Comparison of ENCODE assay signal across 21 cellular contexts in the genomic region with DNA sequence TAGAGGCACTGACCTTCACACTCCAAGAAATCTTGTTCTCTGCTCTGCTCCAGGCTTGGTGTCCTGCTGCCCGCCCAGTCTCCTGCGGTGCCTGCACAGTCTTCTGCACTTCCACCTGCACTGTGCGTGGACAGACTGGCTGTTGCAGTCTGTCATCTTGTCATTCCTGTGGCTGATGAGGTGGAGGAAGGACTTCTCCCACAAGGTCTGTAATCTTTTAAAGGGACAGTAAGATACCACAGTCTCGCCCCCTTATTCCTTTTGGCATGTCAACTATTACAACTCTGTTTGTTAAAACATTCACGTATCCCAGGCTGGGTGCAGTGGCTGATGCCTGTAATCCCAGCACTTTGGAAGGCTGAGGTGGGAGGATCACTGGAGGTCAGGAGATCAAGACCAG.
"Had no signal": no experiment of that assay in that cellular context is flagged by ENCODE, and none has a peak within 500 bp of the region (broad histone marks: within the 10 kb centered on the region; RNA-seq: fewer than 3 reads in every experiment).

No MANE protein-coding gene starts in this region.

- H3K4me1 ChIP-seq: tibial nerve, uterus had no signal

- H3K27ac ChIP-seq: epithelial cell of prostate, tibial nerve, uterus had no signal

- H3K4me3 ChIP-seq: lung, tibial nerve, uterus had no signal

- H3K27me3 ChIP-seq: tibial nerve, uterus had no signal

- H3K9me3 ChIP-seq: tibial nerve, uterus had no signal

- H3K36me3 ChIP-seq: tibial nerve, uterus had no signal

- FAIRE-seq: islet of Langerhans, TTC549 had no signal

- ATAC-seq: left lobe of liver had no signal

- DNase-seq: activated CD4-positive, alpha-beta memory T cell treated with anti-CD3 and anti-CD28 coated beads for 36 hours; activated CD4-positive, alpha-beta T cell treated with anti-CD3 and anti-CD28 coated beads for 4 hours; activated naive CD4-positive, alpha-beta T cell; activated naive CD8-positive, alpha-beta T cell treated with anti-CD3 and anti-CD28 coated beads for 36 hours; activated T-cell treated with anti-CD3 and anti-CD28 coated beads for 4 hours; amniotic stem cell; endodermal cell; foreskin fibroblast; glutamatergic neuron; hippocampal formation; nucleus accumbens; retina; stimulated activated CD4-positive, alpha-beta T cell treated with anti-CD3 and anti-CD28 coated beads, Interleukin-2, amount 100 ng/mL, for 24 hours; T-helper 2 cell; uterus had no signal
